Comparison of ENCODE assay signal across 8 cellular contexts in genomic region chr22:23750744-23751440, GRCh38. TPM values are rescaled to one million over a fixed set of nuclear protein-coding genes. Genes with fewer than 3 reads are reported as not detected.
A peak's percentile ranks its signal among the peaks of the same experiment; 100 is the strongest.
DNase-seq lines count a peak whose midpoint lies in the region; ATAC-seq lines count a peak whose summit lies in the region.

ZNF70 (minus strand) TSS chr22:23751112; CDS start chr22:23745140, 5,972 bp downstream.

- H3K4me1 ChIP-seq in endocrine pancreas (ENCODE audit: control insufficient read depth, insufficient read depth, low read length) (no peaks in the 10 kb centered on the region), mesodermal cell (ENCODE audit: control insufficient read depth, insufficient read depth, low read length, poor library complexity, severe bottlenecking) (no peaks in the 10 kb centered on the region)

- H3K9ac ChIP-seq in endocrine pancreas (ENCODE audit: control insufficient read depth, insufficient read depth, low read length): peak within 1 kb of the TSS; percentile 99

- H3K27me3 ChIP-seq in endocrine pancreas (ENCODE audit: control insufficient read depth, insufficient read depth, low read length): no peaks in the 10 kb centered on the region

- peak; percentile 57 to 61 for DNase-seq in AML-193 (lab: John Stamatoyannopoulos, UW)
- peak; percentile 11 for DNase-seq in NK-92 (lab: John Stamatoyannopoulos, UW; ENCODE audit: unreplicated experiment)
- DNase-seq in activated CD8-positive, alpha-beta memory T cell treated with anti-CD3 and anti-CD28 coated beads for 48 hours (ENCODE audit: low read depth in 2 of 3, low spot score in 2 of 3): peak; percentile 58 to 77 (median 71)
- peak; percentile 63 to 73 for DNase-seq in stimulated activated CD8-positive, alpha-beta memory T cell treated with anti-CD3 and anti-CD28 coated beads, Interleukin-15, amount 100 ng/mL, for 4 hours (ENCODE audit: low read depth in 2 of 2)

- peak within 1 kb of the TSS; percentile 77 for H3K27ac ChIP-seq in mesodermal cell (ENCODE audit: low read depth, low read length, severe bottlenecking)

- H3K36me3 ChIP-seq in endocrine pancreas (ENCODE audit: control insufficient read depth, insufficient read depth, low read length) (no peaks in the 10 kb centered on the region), mesodermal cell (ENCODE audit: control insufficient read depth, insufficient read depth, low read length) (peaks cover 10% of the 10 kb centered on the region)

- H3K4me3 ChIP-seq in endocrine pancreas (ENCODE audit: control insufficient read depth, insufficient read depth, low read length) (peak within 1 kb of the TSS; percentile 68), mesodermal cell (ENCODE audit: extremely low read depth, insufficient read depth, low read length, poor library complexity, severe bottlenecking) (peak within 1 kb of the TSS; percentile 89)

- ATAC-seq in GM19043 (IDR thresholded peaks at IDR 0.05; ENCODE audit: low read depth, unreplicated experiment) (peak; percentile 75), HG03520 (IDR thresholded peaks at IDR 0.05; ENCODE audit: unreplicated experiment) (peak; percentile 46)

- 1% methylated on average over 55 to 69 of the region's 76 CpGs for WGBS in mesodermal cell (ENCODE audit: insufficient coverage in 2 of 2), 2 experiments

- H3K9me3 ChIP-seq in endocrine pancreas (ENCODE audit: control insufficient read depth, low read length) (no peaks in the 10 kb centered on the region), mesodermal cell (ENCODE audit: control insufficient read depth, low read length) (no peaks in the 10 kb centered on the region)

RNA-seq across cellular contexts. Expression of gene ZNF70, which starts in this region (rescaled TPM):
- polyA plus RNA-seq in mesodermal cell (2013, experiment 1 of 2): 3.9 TPM
- 3.8 TPM for polyA plus RNA-seq in mesodermal cell (2013, experiment 2 of 2)

Comparison
In these comparisons a context has a peak if more than half of its experiments do, and no peak if none do; other contexts are left out.
1. Peak in every context shown above with its lines: DNase-seq, ATAC-seq, H3K4me3 ChIP-seq and H3K27ac ChIP-seq.
2. DNase-seq: peak in every context shown above with its lines; median percentile 71 in activated CD8-positive, alpha-beta memory T cell treated with anti-CD3 and anti-CD28 coated beads for 48 hours; 68 in stimulated activated CD8-positive, alpha-beta memory T cell treated with anti-CD3 and anti-CD28 coated beads, Interleukin-15, amount 100 ng/mL, for 4 hours; 59 in AML-193; 11 in NK-92.